In the genomic region with DNA sequence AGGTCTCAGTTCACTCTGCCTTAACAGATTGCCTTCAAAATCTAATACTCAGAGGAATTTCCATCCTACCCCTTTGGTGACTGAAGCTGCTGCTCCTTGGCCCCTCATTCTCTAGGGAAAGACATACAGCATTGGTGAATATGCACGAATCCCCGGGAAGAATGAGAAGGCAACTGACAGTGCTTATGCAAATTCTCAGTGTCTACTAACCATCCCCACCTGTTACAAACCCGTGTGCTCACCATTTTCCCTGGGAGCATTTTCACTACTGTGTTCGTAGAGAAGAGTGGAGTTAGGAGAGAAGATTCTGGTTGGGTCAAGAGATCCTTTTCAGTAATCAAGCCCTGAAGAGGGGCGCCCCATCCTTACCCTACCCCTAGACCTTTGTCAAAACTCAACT, we compare ENCODE assay signal across 24 cellular contexts. TPM values are rescaled to one million over a fixed set of nuclear protein-coding genes. Genes with fewer than 3 reads are reported as not detected.
DNase-seq lines count a peak whose midpoint lies in the region; ATAC-seq and TF ChIP-seq lines count a peak whose summit lies in the region.
"Had no signal": no experiment of that assay in that cellular context is flagged by ENCODE, and none has a peak within 500 bp of the region (broad histone marks: within the 10 kb centered on the region; RNA-seq: fewer than 3 reads in every experiment).

No MANE protein-coding gene starts in this region.

- TF ChIP-seq CTCF in esophagus squamous epithelium (IDR thresholded peaks at IDR 0.05) (no peak), prostate gland (IDR thresholded peaks at IDR 0.05) (no peak)

- no peak overlapping the region for H3K9ac ChIP-seq in HUES48 (ENCODE audit: low read depth, low read length)

- H3K36me3 Mint-ChIP-seq in activated naive CD8-positive, alpha-beta T cell treated with anti-CD3 and anti-CD28 coated beads, Interleukin-2, amount 50 U/mL, for 24 hours (ENCODE audit: low read depth) = no peaks in the 10 kb centered on the region
- H3K36me3 Mint-ChIP-seq: CD4-positive, CD25-positive, alpha-beta regulatory T cell had no signal

- H3K4me3 Mint-ChIP-seq in activated naive CD8-positive, alpha-beta T cell treated with anti-CD3 and anti-CD28 coated beads, Interleukin-2, amount 50 U/mL, for 24 hours = no peak overlapping the region
- H3K4me3 Mint-ChIP-seq: CD4-positive, CD25-positive, alpha-beta regulatory T cell had no signal

- intact Hi-C loops in esophagus squamous epithelium (cut with DNase I) (no loop called here), prostate gland (cut with DNase I) (no loop called here)

- no peak overlapping the region for H3K27ac Mint-ChIP-seq in activated naive CD8-positive, alpha-beta T cell treated with anti-CD3 and anti-CD28 coated beads, Interleukin-2, amount 50 U/mL, for 24 hours
- H3K27ac Mint-ChIP-seq: CD4-positive, CD25-positive, alpha-beta regulatory T cell had no signal

- H3K9me3 ChIP-seq in HUES48 (ENCODE audit: control insufficient read depth, insufficient read depth, low read length) (no peaks in the 10 kb centered on the region), esophagus squamous epithelium (no peaks in the 10 kb centered on the region), prostate gland (no peaks in the 10 kb centered on the region)
- H3K9me3 ChIP-seq: body of pancreas, mucosa of descending colon, spleen, thyroid gland had no signal

- TF ChIP-seq POLR2A in esophagus squamous epithelium (IDR thresholded peaks at IDR 0.05) (no peak), prostate gland (IDR thresholded peaks at IDR 0.05) (no peak)

- H3K4me1 Mint-ChIP-seq in activated naive CD8-positive, alpha-beta T cell treated with anti-CD3 and anti-CD28 coated beads, Interleukin-2, amount 50 U/mL, for 24 hours = no peaks in the 10 kb centered on the region
- H3K4me1 Mint-ChIP-seq: CD4-positive, CD25-positive, alpha-beta regulatory T cell had no signal

- no peak for ATAC-seq in SK-N-SH treated with all-trans-retinoic acid at 6 μM for 48 hours
- ATAC-seq in activated naive CD8-positive, alpha-beta T cell treated with anti-CD3 and anti-CD28 coated beads, Interleukin-2, amount 50 U/mL, for 24 hours = no peak
- ATAC-seq in esophagus mucosa = no peak
- ATAC-seq: body of pancreas had no signal

- H3K27ac ChIP-seq in HUES48 (ENCODE audit: low read depth, low read length) (peak overlapping the region; percentile 76), esophagus squamous epithelium (peak overlapping the region in 3 of 4 donors; percentile 63 to 74 (median 68)), prostate gland (peak overlapping the region; percentile 60 to 64)
- H3K27ac ChIP-seq: body of pancreas, SK-N-MC, spleen, thyroid gland had no signal

- no peaks in the 10 kb centered on the region for H3K27me3 Mint-ChIP-seq in activated naive CD8-positive, alpha-beta T cell treated with anti-CD3 and anti-CD28 coated beads, Interleukin-2, amount 50 U/mL, for 24 hours
- H3K27me3 Mint-ChIP-seq: CD4-positive, CD25-positive, alpha-beta regulatory T cell had no signal

- H3K4me1 ChIP-seq in HUES48 (ENCODE audit: control insufficient read depth, insufficient read depth, low read length) (peaks cover 43% of the 10 kb centered on the region), esophagus squamous epithelium (peaks cover 0 to 14% (median 7%) of the 10 kb centered on the region in 3 donors), prostate gland (replicated peaks) (peaks cover 4% of the 10 kb centered on the region)
- H3K4me1 ChIP-seq: spleen had no signal

- H3K4me3 ChIP-seq in HUES48 (ENCODE audit: low read depth, low read length) (no peak overlapping the region), esophagus squamous epithelium (no peak overlapping the region), prostate gland (no peak overlapping the region)
- H3K4me3 ChIP-seq: body of pancreas, mucosa of descending colon, SK-N-MC, spleen, thyroid gland had no signal

- no peaks in the 10 kb centered on the region for H3K9me3 Mint-ChIP-seq in activated naive CD8-positive, alpha-beta T cell treated with anti-CD3 and anti-CD28 coated beads, Interleukin-2, amount 50 U/mL, for 24 hours
- H3K9me3 Mint-ChIP-seq: CD4-positive, CD25-positive, alpha-beta regulatory T cell had no signal

- peak; percentile 85 to 91 for DNase-seq in NCI-H526 (lab: John Stamatoyannopoulos, UW)
- no peak for DNase-seq in esophagus squamous epithelium (lab: John Stamatoyannopoulos, UW)
- DNase-seq in prostate gland (ENCODE audit: low spot score) = no peak
- no peak for DNase-seq in activated naive CD8-positive, alpha-beta T cell treated with anti-CD3 and anti-CD28 coated beads, Interleukin-2, amount 50 U/mL, for 24 hours
- DNase-seq in COLO668 (lab: John Stamatoyannopoulos, UW; ENCODE audit: unreplicated experiment) = no peak
- DNase-seq: activated CD4-positive, alpha-beta T cell treated with anti-CD3 and anti-CD28 coated beads, Interleukin-2, amount 50 U/mL, for 4 hours; activated effector memory CD4-positive, alpha-beta T cell treated with anti-CD3 and anti-CD28 coated beads, Interleukin-2, amount 50 U/mL, for 16 hours; activated T-cell treated with anti-CD3 and anti-CD28 coated beads for 4 hours; body of pancreas; CD4-positive, CD25-positive, alpha-beta regulatory T cell; KBM-7; mucosa of descending colon; NCI-H1694 treated with DMSO at 0.1 percent for 48 hours; NCI-H446; RPMI8226; spleen; stimulated activated CD4-positive, alpha-beta T cell treated with anti-CD3 and anti-CD28 coated beads, Interleukin-4, amount 100 ng/mL, for 1 hour; stimulated activated naive CD4-positive, alpha-beta T cell; T-helper 2 cell; thyroid gland had no signal

- H3K36me3 ChIP-seq in HUES48 (ENCODE audit: control insufficient read depth, insufficient read depth, low read length) (no peaks in the 10 kb centered on the region; the same call in 1 of the 2 replicates), esophagus squamous epithelium (peaks cover 0 to 55% (median 0%) of the 10 kb centered on the region in 3 donors), prostate gland (no peaks in the 10 kb centered on the region)
- H3K36me3 ChIP-seq: thyroid gland had no signal

- WGBS in esophagus squamous epithelium, 2 donors = 64 to 77% methylated on average over 5 of the region's 5 CpGs
- 68% methylated on average over 5 of the region's 5 CpGs for WGBS in prostate gland

- H3K27me3 ChIP-seq in HUES48 (ENCODE audit: control insufficient read depth, insufficient read depth, low read length) (no peaks in the 10 kb centered on the region), esophagus squamous epithelium (no peaks in the 10 kb centered on the region), prostate gland (replicated peaks; ENCODE audit: insufficient read depth) (no peaks in the 10 kb centered on the region)
- H3K27me3 ChIP-seq: body of pancreas, spleen, thyroid gland had no signal

TF ChIP-seq in SK-N-SH treated with all-trans-retinoic acid at 6 μM for 48 hours, 23 proteins besides CTCF, POLR2A, EP300 and RAD21 (continues in another document):
- TF ChIP-seq PATZ1 (CRISPR knock-in tag; IDR thresholded peaks at IDR 0.05; ENCODE audit: borderline replicate concordance) (no peak), ZFP3 (CRISPR knock-in tag; IDR thresholded peaks at IDR 0.05) (no peak), BACH2 (CRISPR knock-in tag; IDR thresholded peaks at IDR 0.05; ENCODE audit: borderline replicate concordance) (no peak), ISL1 (CRISPR knock-in tag; IDR thresholded peaks at IDR 0.05) (no peak), SNAI2 (CRISPR knock-in tag; IDR thresholded peaks at IDR 0.05) (no peak), ZNF70 (CRISPR knock-in tag; IDR thresholded peaks at IDR 0.05) (no peak)
- TF ChIP-seq, protein P1, sequence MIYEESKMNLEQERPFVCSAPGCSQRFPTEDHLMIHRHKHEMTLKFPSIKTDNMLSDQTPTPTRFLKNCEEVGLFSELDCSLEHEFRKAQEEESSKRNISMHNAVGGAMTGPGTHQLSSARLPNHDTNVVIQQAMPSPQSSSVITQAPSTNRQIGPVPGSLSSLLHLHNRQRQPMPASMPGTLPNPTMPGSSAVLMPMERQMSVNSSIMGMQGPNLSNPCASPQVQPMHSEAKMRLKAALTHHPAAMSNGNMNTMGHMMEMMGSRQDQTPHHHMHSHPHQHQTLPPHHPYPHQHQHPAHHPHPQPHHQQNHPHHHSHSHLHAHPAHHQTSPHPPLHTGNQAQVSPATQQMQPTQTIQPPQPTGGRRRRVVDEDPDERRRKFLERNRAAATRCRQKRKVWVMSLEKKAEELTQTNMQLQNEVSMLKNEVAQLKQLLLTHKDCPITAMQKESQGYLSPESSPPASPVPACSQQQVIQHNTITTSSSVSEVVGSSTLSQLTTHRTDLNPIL (CRISPR knock-in tag; IDR thresholded peaks at IDR 0.05; ENCODE audit: low read depth) = no peak
- TF ChIP-seq, protein P2, sequence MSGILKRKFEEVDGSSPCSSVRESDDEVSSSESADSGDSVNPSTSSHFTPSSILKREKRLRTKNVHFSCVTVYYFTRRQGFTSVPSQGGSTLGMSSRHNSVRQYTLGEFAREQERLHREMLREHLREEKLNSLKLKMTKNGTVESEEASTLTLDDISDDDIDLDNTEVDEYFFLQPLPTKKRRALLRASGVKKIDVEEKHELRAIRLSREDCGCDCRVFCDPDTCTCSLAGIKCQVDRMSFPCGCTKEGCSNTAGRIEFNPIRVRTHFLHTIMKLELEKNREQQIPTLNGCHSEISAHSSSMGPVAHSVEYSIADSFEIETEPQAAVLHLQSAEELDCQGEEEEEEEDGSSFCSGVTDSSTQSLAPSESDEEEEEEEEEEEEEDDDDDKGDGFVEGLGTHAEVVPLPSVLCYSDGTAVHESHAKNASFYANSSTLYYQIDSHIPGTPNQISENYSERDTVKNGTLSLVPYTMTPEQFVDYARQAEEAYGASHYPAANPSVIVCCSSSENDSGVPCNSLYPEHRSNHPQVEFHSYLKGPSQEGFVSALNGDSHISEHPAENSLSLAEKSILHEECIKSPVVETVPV (CRISPR knock-in tag; IDR thresholded peaks at IDR 0.05) = no peak

RNA-seq across cellular contexts. Expression of gene SYNM, which starts 37.7 kb away (rescaled TPM):
- total RNA-seq in esophagus squamous epithelium (100 to 1,000 TPM in 1 of 4 donors, 10 to 100 TPM in 3; 18.1 to 262 (median 42.0) TPM), prostate gland (100 to 1,000 TPM; 181 to 185 TPM), esophagus mucosa (6.0 TPM)

Comparison
In these comparisons a context has a peak if more than half of its experiments do, and no peak if none do; other contexts are left out.
1. DNase-seq: peak in NCI-H526 (2 of 2); none in esophagus squamous epithelium (single experiment), prostate gland (single experiment), activated naive CD8-positive, alpha-beta T cell treated with anti-CD3 and anti-CD28 coated beads, Interleukin-2, amount 50 U/mL, for 24 hours (single experiment) and COLO668 (single experiment).
2. Peak in every context shown above with its lines, with median percentiles within 50 percentile points of each other: H3K27ac ChIP-seq.